In the genomic region with DNA sequence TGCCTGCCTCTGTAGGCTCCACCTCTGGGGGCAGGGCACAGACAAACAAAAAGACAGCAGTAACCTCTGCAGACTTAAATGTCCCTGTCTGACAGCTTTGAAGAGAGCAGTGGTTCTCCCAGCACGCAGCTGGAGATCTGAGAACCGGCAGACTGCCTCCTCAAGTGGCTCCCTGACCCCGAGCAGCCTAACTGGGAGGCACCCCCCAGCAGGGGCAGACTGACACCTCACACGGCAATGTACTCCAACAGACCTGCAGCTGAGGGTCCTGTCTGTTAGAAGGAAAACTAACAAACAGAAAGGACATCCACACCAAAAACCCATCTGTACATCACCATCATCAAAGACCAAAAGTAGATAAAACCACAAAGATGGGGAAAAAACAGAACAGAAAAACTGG, we compare ENCODE assay signal across 2 cellular contexts. TPM values are rescaled to one million over a fixed set of nuclear protein-coding genes. Genes with fewer than 3 reads are reported as not detected.
"Had no signal": no experiment of that assay in that cellular context is flagged by ENCODE, and none has a peak within 500 bp of the region (broad histone marks: within the 10 kb centered on the region; RNA-seq: fewer than 3 reads in every experiment).

No MANE protein-coding gene starts in this region.

RNA-seq across cellular contexts. Expression of a gene that starts 55.1 kb away (rescaled TPM):
- total RNA-seq: osteoblast, right lobe of liver had no signal
